In the genomic region with DNA sequence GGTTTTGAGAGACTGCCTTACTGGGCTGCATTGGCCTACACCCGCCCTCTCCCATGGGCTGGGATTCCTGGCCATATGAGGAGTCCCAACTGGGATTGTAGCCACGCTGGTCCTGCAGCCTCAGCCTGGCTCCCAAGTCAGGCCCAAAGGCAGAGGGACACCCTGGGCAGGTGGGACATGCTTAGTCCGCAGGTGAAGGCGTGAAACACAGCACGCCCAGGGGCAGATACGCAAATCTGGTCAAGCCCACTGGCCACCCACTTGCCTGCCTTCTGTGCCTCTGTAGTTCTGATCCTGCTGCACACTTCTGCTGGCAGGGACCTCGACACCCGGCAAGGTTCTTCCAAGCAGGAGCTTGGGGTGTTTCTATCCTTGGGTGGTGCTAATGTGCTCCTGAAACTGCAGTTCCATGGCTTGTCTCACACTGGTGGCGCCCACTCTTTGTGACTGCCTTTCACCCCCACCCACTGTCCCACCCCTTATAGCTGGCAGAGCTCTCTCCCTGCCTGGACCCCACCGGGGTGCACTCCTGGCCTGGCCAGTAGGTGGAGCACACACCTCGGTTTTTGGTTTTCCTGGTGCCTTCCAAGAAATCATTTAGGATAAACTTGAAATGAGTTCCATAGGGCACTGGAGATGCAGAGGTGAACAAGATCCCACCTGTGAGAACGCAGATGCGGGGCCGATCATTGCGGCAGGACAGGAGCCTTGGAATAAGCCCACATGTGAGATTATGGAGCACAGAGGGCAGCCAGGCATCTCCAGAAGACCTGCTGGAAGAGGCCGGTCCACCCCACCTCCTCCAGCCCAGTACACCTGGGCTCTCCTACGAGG, we compare ENCODE assay signal across 7 cellular contexts. TPM values are rescaled to one million over a fixed set of nuclear protein-coding genes. Genes with fewer than 3 reads are reported as not detected.
A peak's percentile ranks its signal among the peaks of the same experiment; 100 is the strongest.
DNase-seq lines count a peak whose midpoint lies in the region; ATAC-seq and TF ChIP-seq lines count a peak whose summit lies in the region.

No MANE protein-coding gene starts in this region.

- H3K27ac ChIP-seq in HCT116 (ENCODE audit: low read depth, low read length) (no peak overlapping the region), OCI-LY1 (ENCODE audit: low read depth, low read length, poor library complexity, severe bottlenecking) (no peak overlapping the region)

- H3K9me2 ChIP-seq in HCT116 (ENCODE audit: insufficient read depth), result no peaks in the 10 kb centered on the region
- H3K9me2 ChIP-seq in OCI-LY1 (ENCODE audit: low read depth, low read length), result no peaks in the 10 kb centered on the region

- DNase-seq in GM10248 (ENCODE audit: extremely low spot score) (peak; percentile 74), HCT116 (ENCODE audit: low read depth, low spot score) (peak; percentile 28), astrocyte of the hippocampus (ENCODE audit: low read depth, low spot score) (peak; percentile 61), inferior parietal cortex (ENCODE audit: extremely low spot score) (peak; percentile 50), DMS79 treated with DMSO at 0.1 percent for 48 hours (lab: John Stamatoyannopoulos, UW) (no peak)
- peak in 4 of 6 experiments; percentile 13 to 32 (median 18) for DNase-seq in stimulated activated naive CD4-positive, alpha-beta T cell (lab: John Stamatoyannopoulos, UW)

- H3K36me3 ChIP-seq in HCT116 (ENCODE audit: control insufficient read depth in 1 of 2, insufficient read depth in 2 of 2, low read length in 2 of 2) (no peaks in the 10 kb centered on the region), OCI-LY1 (ENCODE audit: insufficient read depth, low read length) (peaks cover 62% of the 10 kb centered on the region)

- H3K4me3 ChIP-seq in HCT116 (replicated peaks in 1 of 2; ENCODE audit: low read depth in 1 of 2, low read length in 2 of 2), result no peak overlapping the region
- H3K4me3 ChIP-seq in OCI-LY1 (ENCODE audit: low read depth, low read length, poor library complexity, severe bottlenecking), result no peak overlapping the region

- no peaks in the 10 kb centered on the region for H3K4me1 ChIP-seq in HCT116 (ENCODE audit: control insufficient read depth in 1 of 2, insufficient read depth in 2 of 2, low read length in 2 of 2)
- H3K4me1 ChIP-seq in OCI-LY1 (ENCODE audit: insufficient read depth, low read length, severe bottlenecking), result no peaks in the 10 kb centered on the region

- H3K27me3 ChIP-seq in HCT116 (ENCODE audit: insufficient read depth, low read length) (no peaks in the 10 kb centered on the region), OCI-LY1 (ENCODE audit: insufficient read depth, low read length) (no peaks in the 10 kb centered on the region)

- no peak overlapping the region for H2AFZ ChIP-seq in HCT116 (ENCODE audit: low read depth, low read length, poor library complexity, severe bottlenecking)
- H2AFZ ChIP-seq in OCI-LY1 (ENCODE audit: low read length), result no peak overlapping the region

- TF ChIP-seq POLR2A in HCT116 (IDR thresholded peaks at IDR 0.05; ENCODE audit: borderline replicate concordance, extremely low read depth, insufficient read depth, insufficient read length), result no peak

- H3F3A ChIP-seq in OCI-LY1 (ENCODE audit: insufficient read depth, low read length), result no peaks in the 10 kb centered on the region

- POLR2A ChIA-PET in GM10248 (lab: Yijun Ruan, JAX), result no interaction called here
- POLR2A ChIA-PET in HCT116 (lab: Charles Lee), result no interaction called here

- H3K9me3 ChIP-seq in HCT116 (ENCODE audit: control insufficient read depth in 1 of 2, insufficient read depth in 1 of 2, low read depth in 1 of 2, low read length in 2 of 2) (no peaks in the 10 kb centered on the region), OCI-LY1 (ENCODE audit: low read length) (no peaks in the 10 kb centered on the region)

- peak; percentile 98 for ATAC-seq in HCT116

- CTCF ChIA-PET in GM10248 (lab: Yijun Ruan, JAX) (interaction anchor here (0.6 to 5.3 kb wide), 24 partner anchors 9 to 103 kb away, joined by 3 to 70 read pairs (median 3); no protein-coding TSS in a partner anchor), HCT116 (lab: Charles Lee) (interaction anchor here (0.6 to 1.0 kb wide), 17 partner anchors 9 to 224 kb away, joined by 3 to 14 read pairs (median 4); partner anchors contain the start of gene PTPRE)

- TF ChIP-seq CTCF in GM10248 (IDR thresholded peaks at IDR 0.05; ENCODE audit: control extremely low read depth, extremely low read depth, low read depth, missing control alignments) (peak; percentile 79), HCT116 (IDR thresholded peaks at IDR 0.05 in 2 of 3, conservative IDR thresholded peaks at IDR 0.05 in 1 of 3; ENCODE audit: borderline replicate concordance in 1 of 3, insufficient read depth in 1 of 3, low read depth in 2 of 3, low read length in 2 of 3) (peak; percentile 96 to 97 (median 97)), OCI-LY1 (IDR thresholded peaks at IDR 0.05; ENCODE audit: low read length) (peak; percentile 75)

- RAD21 ChIA-PET in HCT116 (lab: Charles Lee; ENCODE audit: low non-redundant PET in 1 of 2, low total read pairs in 2 of 2, uncharacterized antibody in 2 of 2, unreplicated experiment in 2 of 2), result interaction anchor here in 1 of 2 experiments (0.6 to 0.7 kb wide), 2 partner anchors 76 to 77 kb away, joined by 3 to 4 read pairs; no protein-coding TSS in a partner anchor

- H3K79me2 ChIP-seq in HCT116 (ENCODE audit: insufficient read depth, low read length) (no peaks in the 10 kb centered on the region), OCI-LY1 (ENCODE audit: insufficient read depth, low read length) (no peaks in the 10 kb centered on the region)

- H3K4me2 ChIP-seq in HCT116 (ENCODE audit: low read length) (no peak overlapping the region), OCI-LY1 (ENCODE audit: low read length) (no peak overlapping the region)

- peak; percentile 94 for TF ChIP-seq RAD21 in HCT116 (IDR thresholded peaks at IDR 0.05; ENCODE audit: low read depth)

- H4K20me1 ChIP-seq in HCT116 (ENCODE audit: insufficient read depth) (no peaks in the 10 kb centered on the region; the same call in 1 of the 2 replicates), OCI-LY1 (ENCODE audit: insufficient read depth, low read length) (no peaks in the 10 kb centered on the region)

- H3K9ac ChIP-seq in HCT116 (ENCODE audit: low read length) (no peak overlapping the region), OCI-LY1 (ENCODE audit: low read length) (no peak overlapping the region)

- intact Hi-C loops in HCT116 (cut with micrococcal nuclease), result loop anchor here (1.0 to 5.0 kb wide), 3 partner anchors 72 to 184 kb away; no protein-coding TSS in a partner anchor

- no TSS peak for BruUV-seq in HCT116 (replicated peaks; lab: Mats Ljungman, UMichigan)

TF ChIP-seq in HCT116, 20 proteins besides CTCF, POLR2A, EP300 and RAD21:
- no peak for TF ChIP-seq ZBTB33 (IDR thresholded peaks at IDR 0.05; ENCODE audit: extremely low read depth, insufficient replicate concordance, low read length)
- TF ChIP-seq YY1 (IDR thresholded peaks at IDR 0.05; ENCODE audit: extremely low read depth, insufficient replicate concordance, low read depth, low read length), result peak; percentile 42

RNA-seq across cellular contexts. Expression of gene MKI67, which starts 47.9 kb away (rescaled TPM):
- 202 TPM for total RNA-seq in HCT116 (2021; ENCODE audit: unreplicated experiment)
- polyA plus RNA-seq in HCT116 (2012), result 64.3 and 90.3 TPM in 2 replicates
